Comparison of ENCODE assay signal across 20 cellular contexts in genomic region chr16:81826523-81826922, GRCh38. TPM values are rescaled to one million over a fixed set of nuclear protein-coding genes. Genes with fewer than 3 reads are reported as not detected.
"Had no signal": no experiment of that assay in that cellular context is flagged by ENCODE, and none has a peak within 500 bp of the region (broad histone marks: within the 10 kb centered on the region; RNA-seq: fewer than 3 reads in every experiment).

No MANE protein-coding gene starts in this region.

- H3K27ac Mint-ChIP-seq: activated CD4-positive, alpha-beta memory T cell treated with anti-CD3 and anti-CD28 coated beads for 36 hours; activated CD4-positive, alpha-beta T cell treated with anti-CD3 and anti-CD28 coated beads for 36 hours; activated naive CD8-positive, alpha-beta T cell; naive thymus-derived CD4-positive, alpha-beta T cell; T-helper 2 cell treated with Interferon-gamma antibody and Interleukin-4, amounts not matched to agents 5 μg/mL and 100 μg/mL, for 36 hours had no signal

- H3K4me3 ChIP-seq: mucosa of descending colon, pancreas, smooth muscle cell, upper lobe of right lung had no signal

- H3K27ac ChIP-seq: pancreas, upper lobe of right lung had no signal

- H3K27me3 ChIP-seq: pancreas, upper lobe of right lung had no signal

- H3K27me3 Mint-ChIP-seq: activated CD4-positive, alpha-beta memory T cell treated with anti-CD3 and anti-CD28 coated beads for 36 hours; activated CD4-positive, alpha-beta T cell treated with anti-CD3 and anti-CD28 coated beads for 36 hours; activated naive CD8-positive, alpha-beta T cell had no signal

- H3K36me3 ChIP-seq: pancreas, upper lobe of right lung had no signal

- H3K4me1 ChIP-seq: pancreas had no signal

- ATAC-seq: activated CD4-positive, alpha-beta T cell treated with anti-CD3 and anti-CD28 coated beads for 36 hours; mucosa of descending colon; naive thymus-derived CD4-positive, alpha-beta T cell; pancreas; sciatic nerve; upper lobe of right lung had no signal

- H3K36me3 Mint-ChIP-seq: activated CD4-positive, alpha-beta memory T cell treated with anti-CD3 and anti-CD28 coated beads for 36 hours; naive thymus-derived CD4-positive, alpha-beta T cell had no signal

- H3K4me2 ChIP-seq: smooth muscle cell had no signal

- DNase-seq: activated CD4-positive, alpha-beta memory T cell treated with anti-CD3 and anti-CD28 coated beads for 36 hours; activated CD4-positive, alpha-beta T cell treated with anti-CD3 and anti-CD28 coated beads for 36 hours; cerebellar nuclear complex; cortex of kidney; erythroblast; mesenchymal stem cell; mucosa of descending colon; naive thymus-derived CD4-positive, alpha-beta T cell; pancreas; stimulated activated CD4-positive, alpha-beta T cell treated with anti-CD3 and anti-CD28 coated beads, Interleukin-4, amount 100 ng/mL, for 4 hours; stimulated activated naive CD4-positive, alpha-beta T cell; upper lobe of right lung had no signal

- H3K9me3 ChIP-seq: mucosa of descending colon, pancreas, upper lobe of right lung had no signal

- H3K4me3 Mint-ChIP-seq: activated CD4-positive, alpha-beta memory T cell treated with anti-CD3 and anti-CD28 coated beads for 36 hours; activated CD4-positive, alpha-beta T cell treated with anti-CD3 and anti-CD28 coated beads for 36 hours; activated naive CD8-positive, alpha-beta T cell; T-helper 2 cell treated with Interferon-gamma antibody and Interleukin-4, amounts not matched to agents 5 μg/mL and 100 μg/mL, for 36 hours had no signal

- H3K9me3 Mint-ChIP-seq: activated CD4-positive, alpha-beta memory T cell treated with anti-CD3 and anti-CD28 coated beads for 36 hours; T-helper 2 cell treated with Interferon-gamma antibody and Interleukin-4, amounts not matched to agents 5 μg/mL and 100 μg/mL, for 36 hours had no signal

- FAIRE-seq: bronchial epithelial cell, endometrium, frontal cortex, pancreas, TTC549 had no signal

RNA-seq across cellular contexts. Expression of gene PLCG2, which starts 47.4 kb away (rescaled TPM):
- polyA plus RNA-seq: smooth muscle cell had no signal
